8 cellular contexts compared by ENCODE assay signal in the genomic region with DNA sequence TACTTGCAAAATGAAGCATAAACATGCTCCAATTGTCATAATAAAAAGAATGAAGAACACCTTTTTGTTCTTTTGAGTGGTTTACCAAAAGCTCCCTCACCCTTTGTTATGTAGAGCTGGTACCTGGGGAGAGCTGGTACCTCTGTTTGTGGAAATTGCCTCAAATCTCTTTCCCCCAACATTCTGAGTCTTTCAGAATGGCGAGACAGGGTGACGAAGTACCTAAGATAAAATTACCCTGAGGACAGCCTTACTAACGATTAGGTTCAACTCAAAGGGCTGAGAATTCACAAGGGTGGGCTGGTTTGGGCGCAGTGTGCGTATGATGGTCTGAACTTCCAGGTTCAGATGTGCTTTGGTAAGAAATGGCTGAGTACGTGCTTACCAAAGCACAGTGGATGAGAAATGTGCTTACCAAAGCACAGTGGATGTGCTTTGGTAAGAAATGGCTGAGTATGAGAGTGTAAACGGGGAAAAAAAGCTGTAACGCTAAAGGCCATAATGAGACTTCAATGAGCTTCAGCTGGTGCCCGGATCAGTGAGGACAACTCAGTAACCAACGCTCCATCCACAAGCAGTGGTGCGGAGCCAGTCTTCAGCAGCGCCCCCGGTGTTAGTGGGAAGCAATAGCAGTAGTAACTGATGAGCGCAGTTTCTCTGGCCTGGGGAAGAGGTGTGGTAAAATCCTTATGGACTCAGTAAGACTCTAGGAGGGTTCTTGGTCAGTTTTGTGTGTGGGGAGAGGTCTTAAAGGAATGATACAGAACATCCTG.
DNase-seq lines count a peak whose midpoint lies in the region; TF ChIP-seq lines count a peak whose summit lies in the region.

No MANE protein-coding gene starts in this region.

- H3K9me3 Mint-ChIP-seq in CD14-positive monocyte: peaks cover 0 to 7% (median 0%) of the 10 kb centered on the region in 7 donors

- intact Hi-C loops in CD14-positive monocyte (cut with micrococcal nuclease): no loop called here
- intact Hi-C loops in esophagus muscularis mucosa (cut with DNase I): no loop called here

- no peaks in the 10 kb centered on the region for H4K20me1 ChIP-seq in MM.1S (ENCODE audit: insufficient read depth, low read length)

- H3K4me1 Mint-ChIP-seq in CD14-positive monocyte: no peaks in the 10 kb centered on the region

- no peak for TF ChIP-seq POLR2A in esophagus muscularis mucosa (IDR thresholded peaks at IDR 0.05; ENCODE audit: low read depth)

- no peaks in the 10 kb centered on the region for H3K79me2 ChIP-seq in MM.1S (ENCODE audit: low read length)

- DNase-seq in AG04450 (ENCODE audit: low read depth, low spot score): no peak
- DNase-seq in GM13976 (ENCODE audit: low spot score): no peak
- DNase-seq in MM.1S: no peak
- DNase-seq in germinal center (ENCODE audit: low spot score): peak; percentile 35
- DNase-seq in kidney glomerular epithelial cell (lab: John Stamatoyannopoulos, UW): no peak
- DNase-seq in CD14-positive monocyte (ENCODE audit: low spot score): no peak
- DNase-seq in esophagus muscularis mucosa (ENCODE audit: extremely low spot score): no peak
- DNase-seq in MV-4-11 (lab: John Stamatoyannopoulos, UW): no peak

- 81% methylated on average over 14 of the region's 14 CpGs for WGBS in esophagus muscularis mucosa

- no peak for TF ChIP-seq EP300 in esophagus muscularis mucosa (IDR thresholded peaks at IDR 0.05)

- no peak overlapping the region for H3K4me2 ChIP-seq in MM.1S (ENCODE audit: low read depth, low read length)

- POLR2A ChIA-PET in AG04450 (lab: Yijun Ruan, JAX): no interaction called here

- no peak overlapping the region for H3K4me3 Mint-ChIP-seq in CD14-positive monocyte

- H3K9me2 ChIP-seq in MM.1S (replicated peaks; ENCODE audit: insufficient read depth, low read length): no peaks in the 10 kb centered on the region

- in situ Hi-C loops in GM13976 (cut with MboI; ENCODE audit: low sequenced_read_pairs, unreplicated experiment): no loop called here

- no peaks in the 10 kb centered on the region for H3K9me3 ChIP-seq in AG04450 (ENCODE audit: control insufficient read depth, insufficient read depth, low read length)
- H3K9me3 ChIP-seq in MM.1S (replicated peaks; ENCODE audit: insufficient read depth, low read length): no peaks in the 10 kb centered on the region
- no peaks in the 10 kb centered on the region for H3K9me3 ChIP-seq in esophagus muscularis mucosa

- no peaks in the 10 kb centered on the region for H3K4me1 ChIP-seq in MM.1S (ENCODE audit: low read length)
- H3K4me1 ChIP-seq in esophagus muscularis mucosa: peaks cover 0 to 12% (median 11%) of the 10 kb centered on the region in 4 donors

- H3K9ac ChIP-seq in MM.1S (ENCODE audit: low read length): no peak overlapping the region

- peaks cover 0 to 4% (median 0%) of the 10 kb centered on the region in 3 donors for H3K27me3 Mint-ChIP-seq in CD14-positive monocyte (ENCODE audit: low read depth in 3 of 3)

- H3K27me3 ChIP-seq in AG04450 (ENCODE audit: control insufficient read depth, insufficient read depth, low read length): no peaks in the 10 kb centered on the region
- no peaks in the 10 kb centered on the region for H3K27me3 ChIP-seq in MM.1S (replicated peaks; ENCODE audit: insufficient read depth, low read length)
- no peaks in the 10 kb centered on the region for H3K27me3 ChIP-seq in esophagus muscularis mucosa

- H3K27ac Mint-ChIP-seq in CD14-positive monocyte: no peak overlapping the region

- H3F3A ChIP-seq in MM.1S (ENCODE audit: insufficient read depth, low read length): no peaks in the 10 kb centered on the region

- H3K27ac ChIP-seq in AG04450 (ENCODE audit: low read depth, low read length): no peak overlapping the region
- H3K27ac ChIP-seq in MM.1S (ENCODE audit: low read length): no peak overlapping the region
- no peak overlapping the region for H3K27ac ChIP-seq in esophagus muscularis mucosa (replicated peaks in 1 of 4)

- H3K4me3 ChIP-seq in AG04450 (ENCODE audit: low read depth, low read length) (no peak overlapping the region), MM.1S (ENCODE audit: low read length) (no peak overlapping the region), esophagus muscularis mucosa (no peak overlapping the region)

- TF ChIP-seq CTCF in AG04450 (IDR thresholded peaks at IDR 0.05; ENCODE audit: low read depth, low read length): 0 out of 2 replicates have a peak, but pooled peaks have one; percentile 14
- TF ChIP-seq CTCF in GM13976 (IDR thresholded peaks at IDR 0.05; ENCODE audit: borderline replicate concordance, control extremely low read depth, extremely low read depth, insufficient read depth, missing control alignments): peak; percentile 12
- 0 out of 2 replicates have a peak, but pooled peaks have one; percentile 8 for TF ChIP-seq CTCF in MM.1S (IDR thresholded peaks at IDR 0.05; ENCODE audit: low read length)
- no peak for TF ChIP-seq CTCF in CD14-positive monocyte (IDR thresholded peaks at IDR 0.05)
- peak in 1 of 3 experiments; percentile 4 for TF ChIP-seq CTCF in esophagus muscularis mucosa (IDR thresholded peaks at IDR 0.05)

- no peaks in the 10 kb centered on the region for H3K36me3 ChIP-seq in MM.1S (replicated peaks; ENCODE audit: insufficient read depth, low read length)
- no peaks in the 10 kb centered on the region for H3K36me3 ChIP-seq in esophagus muscularis mucosa

- no peak overlapping the region for H2AFZ ChIP-seq in MM.1S (ENCODE audit: low read length)

- CTCF ChIA-PET in AG04450 (lab: Charles Lee): no interaction called here

- no peaks in the 10 kb centered on the region for H3K36me3 Mint-ChIP-seq in CD14-positive monocyte
